ENCODE assay signal across 20 cellular contexts in the genomic region with DNA sequence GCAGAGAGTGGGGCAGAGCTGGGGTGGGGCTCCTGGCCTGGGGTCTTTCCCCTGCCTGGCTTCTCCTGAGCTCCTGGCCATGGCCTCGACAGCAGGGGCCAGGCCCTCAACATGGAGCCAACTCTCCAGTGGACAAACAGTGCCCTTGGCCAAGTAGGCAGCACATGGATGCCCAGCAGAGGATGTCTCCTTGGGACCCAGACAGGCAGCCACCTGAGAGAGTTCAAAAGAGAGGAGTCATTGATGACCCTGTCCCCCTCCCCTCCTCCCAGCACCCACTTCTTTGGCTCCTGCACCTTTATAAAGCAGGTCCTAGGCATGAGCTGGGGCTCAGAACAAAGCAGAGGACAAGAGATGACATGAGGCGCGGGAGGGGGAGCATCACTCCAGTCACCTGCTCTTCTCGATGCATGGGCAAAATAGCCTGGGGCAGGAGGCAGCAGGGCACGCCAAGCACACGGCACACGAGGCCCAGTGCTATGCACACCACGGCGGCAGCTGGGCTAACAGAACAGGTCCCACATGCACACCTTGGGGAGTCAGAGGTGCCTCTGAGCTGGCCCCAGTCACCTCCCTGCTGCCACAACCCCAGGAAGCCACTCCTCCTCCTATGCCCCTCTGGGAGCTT. TPM values are rescaled to one million over a fixed set of nuclear protein-coding genes. Genes with fewer than 3 reads are reported as not detected.
DNase-seq lines count a peak whose midpoint lies in the region; ATAC-seq and TF ChIP-seq lines count a peak whose summit lies in the region.
"Had no signal": no experiment of that assay in that cellular context is flagged by ENCODE, and none has a peak within 500 bp of the region (broad histone marks: within the 10 kb centered on the region; RNA-seq: fewer than 3 reads in every experiment).

No MANE protein-coding gene starts in this region.

- TF ChIP-seq CTCF in left ventricle myocardium inferior (IDR thresholded peaks at IDR 0.05; ENCODE audit: borderline replicate concordance), result no peak

- no peaks in the 10 kb centered on the region for H3K36me3 ChIP-seq in left ventricle myocardium inferior
- H3K36me3 ChIP-seq: Peyer's patch, uterus had no signal

- H3K4me3 ChIP-seq in left ventricle myocardium inferior, result no peak overlapping the region
- H3K4me3 ChIP-seq: GM23248, lung, Peyer's patch, uterus had no signal

- no peaks in the 10 kb centered on the region for H3K36me3 Mint-ChIP-seq in immature natural killer cell

- H3K9me3 Mint-ChIP-seq in immature natural killer cell, result no peaks in the 10 kb centered on the region
- no peaks in the 10 kb centered on the region for H3K9me3 Mint-ChIP-seq in stimulated activated naive CD8-positive, alpha-beta T cell treated with anti-CD3 and anti-CD28 coated beads, Interleukin-15, amount 100 ng/mL, for 72 hours
- H3K9me3 Mint-ChIP-seq: activated T-helper 17 cell treated with anti-CD3 and anti-CD28 coated beads, Interleukin-2, amount 50 U/mL, for 72 hours had no signal

- peak overlapping the region; percentile 72 for H3K27ac ChIP-seq in left ventricle myocardium inferior (replicated peaks)
- H3K27ac ChIP-seq: GM23248, uterus had no signal

- H3K27ac Mint-ChIP-seq in immature natural killer cell, result peak overlapping the region; percentile 95 to 100 (median 97)
- no peak overlapping the region for H3K27ac Mint-ChIP-seq in stimulated activated naive CD8-positive, alpha-beta T cell treated with anti-CD3 and anti-CD28 coated beads, Interleukin-15, amount 100 ng/mL, for 72 hours
- H3K27ac Mint-ChIP-seq: progenitor cell of endocrine pancreas had no signal

- peaks cover 50% of the 10 kb centered on the region for H3K4me1 ChIP-seq in left ventricle myocardium inferior

- H3K4me1 Mint-ChIP-seq in immature natural killer cell, result peaks cover 51 to 60% of the 10 kb centered on the region in 2 donors
- peaks cover 60% of the 10 kb centered on the region for H3K4me1 Mint-ChIP-seq in stimulated activated naive CD8-positive, alpha-beta T cell treated with anti-CD3 and anti-CD28 coated beads, Interleukin-15, amount 100 ng/mL, for 72 hours

- H3K4me3 Mint-ChIP-seq in immature natural killer cell, result no peak overlapping the region
- no peak overlapping the region for H3K4me3 Mint-ChIP-seq in stimulated activated naive CD8-positive, alpha-beta T cell treated with anti-CD3 and anti-CD28 coated beads, Interleukin-15, amount 100 ng/mL, for 72 hours

- H3K9me3 ChIP-seq in left ventricle myocardium inferior (replicated peaks), result no peaks in the 10 kb centered on the region
- H3K9me3 ChIP-seq: Peyer's patch, uterus had no signal

- H3K27me3 ChIP-seq in left ventricle myocardium inferior (ENCODE audit: low read depth), result no peaks in the 10 kb centered on the region
- H3K27me3 ChIP-seq: Peyer's patch, uterus had no signal

- H3K27me3 Mint-ChIP-seq in immature natural killer cell (ENCODE audit: low read depth in 3 of 3), result peaks cover 12 to 22% (median 14%) of the 10 kb centered on the region in 3 donors
- H3K27me3 Mint-ChIP-seq in stimulated activated naive CD8-positive, alpha-beta T cell treated with anti-CD3 and anti-CD28 coated beads, Interleukin-15, amount 100 ng/mL, for 72 hours, result no peaks in the 10 kb centered on the region
- H3K27me3 Mint-ChIP-seq: activated T-helper 17 cell treated with anti-CD3 and anti-CD28 coated beads, Interleukin-2, amount 50 U/mL, for 72 hours; progenitor cell of endocrine pancreas had no signal

- no peak for ATAC-seq in left cardiac atrium
- no peak for ATAC-seq in stimulated activated naive CD8-positive, alpha-beta T cell treated with anti-CD3 and anti-CD28 coated beads, Interleukin-15, amount 100 ng/mL, for 72 hours
- ATAC-seq: activated T-helper 17 cell treated with anti-CD3 and anti-CD28 coated beads, Interleukin-2, amount 50 U/mL, for 72 hours had no signal

- intact Hi-C loops in left ventricle myocardium inferior (cut with micrococcal nuclease) (no loop called here), left cardiac atrium (cut with DNase I) (no loop called here)

- DNase-seq in left ventricle myocardium inferior, result no peak
- no peak for DNase-seq in left cardiac atrium
- DNase-seq in NCI-H69 (lab: John Stamatoyannopoulos, UW), result peak; percentile 81
- DNase-seq in immature natural killer cell, result no peak
- no peak for DNase-seq in ecto neural progenitor cell (ENCODE audit: low spot score)
- no peak for DNase-seq in activated gamma-delta T cell treated with Interleukin-2 at 50 U/mL for 16 hours
- DNase-seq in stimulated activated naive CD8-positive, alpha-beta T cell treated with anti-CD3 and anti-CD28 coated beads, Interleukin-15, amount 100 ng/mL, for 72 hours, result no peak
- DNase-seq in NCI-H774 (lab: John Stamatoyannopoulos, UW), result no peak
- DNase-seq: central memory CD4-positive, alpha-beta T cell; glutamatergic neuron; GM23248; NCI-H1105; NCI-H2171 treated with DMSO at 0.1 percent for 48 hours; Peyer's patch; stimulated activated CD4-positive, alpha-beta T cell treated with anti-CD3 and anti-CD28 coated beads, Interleukin-2, amount 100 ng/mL, for 48 hours; substantia nigra; uterus had no signal

RNA-seq across cellular contexts. Expression of gene SHISA5, which starts 27.4 kb away (rescaled TPM):
- total RNA-seq in left ventricle myocardium inferior (47.3 TPM), left cardiac atrium (100 to 1,000 TPM in 1 of 2 donors, 10 to 100 TPM in 1; 73.3 to 108 TPM)
- 100 to 1,000 TPM; 351 to 618 (median 505) TPM for polyA plus RNA-seq in immature natural killer cell

RNA-seq across cellular contexts. Expression of gene ATRIP, which starts 30.0 kb away (rescaled TPM):
- total RNA-seq in left ventricle myocardium inferior (4.3 TPM), left cardiac atrium (1 to 10 TPM; 3.9 to 5.7 TPM)
- polyA plus RNA-seq in immature natural killer cell, result 10 to 100 TPM in 1 of 3 donors, 1 to 10 TPM in 2; 6.4 to 12.6 (median 6.6) TPM

RNA-seq across cellular contexts. Expression of gene TMA7, which starts 36.5 kb away (rescaled TPM):
- total RNA-seq in left ventricle myocardium inferior (258 TPM), left cardiac atrium (100 to 1,000 TPM; 190 to 238 TPM)
- polyA plus RNA-seq in immature natural killer cell, result 1,000 to 10,000 TPM in 1 of 3 donors, 100 to 1,000 TPM in 2; 593 to 1,259 (median 677) TPM

RNA-seq across cellular contexts. Expression of gene CCDC51, which starts 36.6 kb away (rescaled TPM):
- total RNA-seq in left ventricle myocardium inferior (13.9 TPM), left cardiac atrium (10 to 100 TPM in 1 of 2 donors, 1 to 10 TPM in 1; 7.0 to 10.9 TPM)
- 10 to 100 TPM; 10.2 to 16.3 (median 10.6) TPM for polyA plus RNA-seq in immature natural killer cell

RNA-seq across cellular contexts. Expression of gene PLXNB1, which starts 46.7 kb away (rescaled TPM):
- 42.6 TPM for total RNA-seq in left ventricle myocardium inferior
- 10 to 100 TPM; 43.3 to 55.0 TPM for total RNA-seq in left cardiac atrium
- polyA plus RNA-seq in immature natural killer cell, result under 1 TPM in 2 of 3 donors, not detected in 1; 0.11 to 0.19 TPM

Comparison
In these comparisons a context has a peak if more than half of its experiments do, and no peak if none do; other contexts are left out.
1. H3K27ac Mint-ChIP-seq: peak in immature natural killer cell (6 of 6); none in stimulated activated naive CD8-positive, alpha-beta T cell treated with anti-CD3 and anti-CD28 coated beads, Interleukin-15, amount 100 ng/mL, for 72 hours (0 of 2).